In genomic region chr6:160068346-160068745, GRCh38 we compare ENCODE assay signal across 19 cellular contexts. TPM values are rescaled to one million over a fixed set of nuclear protein-coding genes. Genes with fewer than 3 reads are reported as not detected.
DNase-seq lines count a peak whose midpoint lies in the region; ATAC-seq and TF ChIP-seq lines count a peak whose summit lies in the region.
"Had no signal": no experiment of that assay in that cellular context is flagged by ENCODE, and none has a peak within 500 bp of the region (broad histone marks: within the 10 kb centered on the region; RNA-seq: fewer than 3 reads in every experiment).

No MANE protein-coding gene starts in this region.

- POLR2A ChIA-PET in activated CD8-positive, alpha-beta T cell treated with anti-CD3 and anti-CD28 coated beads for 36 hours (lab: Charles Lee), result no interaction called here

- no peaks in the 10 kb centered on the region for H3K9me3 Mint-ChIP-seq in T-helper 1 cell treated with Interleukin-12 subunit alpha and Interleukin-12 subunit beta and Interleukin-4 antibody, amounts not matched to agents 30 μg/mL and 1 μg/mL, for 36 hours
- no peaks in the 10 kb centered on the region for H3K9me3 Mint-ChIP-seq in CD4-positive, CD25-positive, alpha-beta regulatory T cell
- no peaks in the 10 kb centered on the region for H3K9me3 Mint-ChIP-seq in activated CD8-positive, alpha-beta T cell treated with anti-CD3 and anti-CD28 coated beads for 36 hours
- H3K9me3 Mint-ChIP-seq in naive B cell, result no peaks in the 10 kb centered on the region

- peaks cover 82% of the 10 kb centered on the region for H3K36me3 Mint-ChIP-seq in T-helper 1 cell treated with Interleukin-12 subunit alpha and Interleukin-12 subunit beta and Interleukin-4 antibody, amounts not matched to agents 30 μg/mL and 1 μg/mL, for 36 hours (ENCODE audit: low read depth)
- peaks cover 75% of the 10 kb centered on the region for H3K36me3 Mint-ChIP-seq in CD4-positive, CD25-positive, alpha-beta regulatory T cell
- H3K36me3 Mint-ChIP-seq in activated CD8-positive, alpha-beta T cell treated with anti-CD3 and anti-CD28 coated beads for 36 hours (ENCODE audit: low read depth), result peaks cover 76% of the 10 kb centered on the region
- H3K36me3 Mint-ChIP-seq in naive B cell, result peaks cover 43 to 54% of the 10 kb centered on the region in 2 donors

- TF ChIP-seq CTCF in activated CD8-positive, alpha-beta T cell treated with anti-CD3 and anti-CD28 coated beads for 36 hours (IDR thresholded peaks at IDR 0.05), result no peak

- no peak for ATAC-seq in CD4-positive, CD25-positive, alpha-beta regulatory T cell (ENCODE audit: low read depth in 2 of 2)
- no peak for ATAC-seq in activated CD8-positive, alpha-beta T cell treated with anti-CD3 and anti-CD28 coated beads for 36 hours
- ATAC-seq in naive B cell (ENCODE audit: low read depth in 2 of 2) (no peak), HG02642 (IDR thresholded peaks at IDR 0.05; ENCODE audit: poor library complexity, unreplicated experiment) (no peak), GM18909 (IDR thresholded peaks at IDR 0.05; ENCODE audit: poor library complexity, unreplicated experiment) (no peak), GM18505 (IDR thresholded peaks at IDR 0.05; ENCODE audit: unreplicated experiment) (no peak)
- ATAC-seq: body of pancreas had no signal

- intact Hi-C loops in activated CD8-positive, alpha-beta T cell treated with anti-CD3 and anti-CD28 coated beads for 36 hours (cut with micrococcal nuclease), result no loop called here

- DNase-seq in T-helper 1 cell (no peak), naive B cell (no peak)
- no peak for DNase-seq in CD4-positive, CD25-positive, alpha-beta regulatory T cell
- DNase-seq in activated CD8-positive, alpha-beta T cell treated with anti-CD3 and anti-CD28 coated beads for 36 hours, result no peak
- DNase-seq: activated CD8-positive, alpha-beta memory T cell treated with anti-CD3 and anti-CD28 coated beads for 24 hours; body of pancreas; H7; hippocampal formation; mesenchymal stem cell; NCI-H1417; NCI-H2171; NCI-H526; stimulated activated CD4-positive, alpha-beta T cell treated with anti-CD3 and anti-CD28 coated beads, Interleukin-2, amount 100 ng/mL, for 48 hours had no signal

- CTCF ChIA-PET in activated CD8-positive, alpha-beta T cell treated with anti-CD3 and anti-CD28 coated beads for 36 hours (lab: Charles Lee), result no interaction called here

- peak overlapping the region; percentile 6 for H3K27ac Mint-ChIP-seq in T-helper 1 cell treated with Interleukin-12 subunit alpha and Interleukin-12 subunit beta and Interleukin-4 antibody, amounts not matched to agents 30 μg/mL and 1 μg/mL, for 36 hours
- H3K27ac Mint-ChIP-seq in CD4-positive, CD25-positive, alpha-beta regulatory T cell, result peak overlapping the region in 2 of 3 donors; percentile 22 to 64
- peak overlapping the region; percentile 11 for H3K27ac Mint-ChIP-seq in activated CD8-positive, alpha-beta T cell treated with anti-CD3 and anti-CD28 coated beads for 36 hours
- peak overlapping the region in 5 of 6 donors; percentile 36 to 93 (median 77) for H3K27ac Mint-ChIP-seq in naive B cell

- no peak overlapping the region for H3K27ac ChIP-seq in CD4-positive, CD25-positive, alpha-beta regulatory T cell (ENCODE audit: insufficient read depth, low read length, poor library complexity, severe bottlenecking)
- H3K27ac ChIP-seq: 22Rv1, body of pancreas, skin epidermis had no signal

- H3K4me3 Mint-ChIP-seq in T-helper 1 cell treated with Interleukin-12 subunit alpha and Interleukin-12 subunit beta and Interleukin-4 antibody, amounts not matched to agents 30 μg/mL and 1 μg/mL, for 36 hours, result peak overlapping the region; percentile 26
- H3K4me3 Mint-ChIP-seq in CD4-positive, CD25-positive, alpha-beta regulatory T cell, result peak overlapping the region in 2 of 4 donors; percentile 15 to 39
- no peak overlapping the region for H3K4me3 Mint-ChIP-seq in activated CD8-positive, alpha-beta T cell treated with anti-CD3 and anti-CD28 coated beads for 36 hours
- H3K4me3 Mint-ChIP-seq in naive B cell, result peak overlapping the region; percentile 39 to 89 (median 66)

- no peaks in the 10 kb centered on the region for H3K9me3 ChIP-seq in CD4-positive, CD25-positive, alpha-beta regulatory T cell (ENCODE audit: control insufficient read depth in 2 of 2, low read length in 2 of 2)
- H3K9me3 ChIP-seq: body of pancreas had no signal

- H3K4me1 ChIP-seq in CD4-positive, CD25-positive, alpha-beta regulatory T cell (ENCODE audit: control insufficient read depth, insufficient read depth, low read length, poor library complexity, severe bottlenecking), result peaks cover 16% of the 10 kb centered on the region
- H3K4me1 ChIP-seq: body of pancreas had no signal

- no peaks in the 10 kb centered on the region for H3K27me3 ChIP-seq in CD4-positive, CD25-positive, alpha-beta regulatory T cell (ENCODE audit: control insufficient read depth, insufficient read depth, low read length)
- H3K27me3 ChIP-seq: body of pancreas had no signal

- peaks cover 51% of the 10 kb centered on the region for H3K4me1 Mint-ChIP-seq in T-helper 1 cell treated with Interleukin-12 subunit alpha and Interleukin-12 subunit beta and Interleukin-4 antibody, amounts not matched to agents 30 μg/mL and 1 μg/mL, for 36 hours (ENCODE audit: low read depth)
- H3K4me1 Mint-ChIP-seq in CD4-positive, CD25-positive, alpha-beta regulatory T cell, result peaks cover 13 to 34% (median 19%) of the 10 kb centered on the region in 4 donors
- peaks cover 28% of the 10 kb centered on the region for H3K4me1 Mint-ChIP-seq in activated CD8-positive, alpha-beta T cell treated with anti-CD3 and anti-CD28 coated beads for 36 hours (ENCODE audit: low read depth)
- H3K4me1 Mint-ChIP-seq in naive B cell, result peaks cover 44 to 53% (median 46%) of the 10 kb centered on the region in 3 donors

- H3K27me3 Mint-ChIP-seq in T-helper 1 cell treated with Interleukin-12 subunit alpha and Interleukin-12 subunit beta and Interleukin-4 antibody, amounts not matched to agents 30 μg/mL and 1 μg/mL, for 36 hours (ENCODE audit: low read depth), result no peaks in the 10 kb centered on the region
- no peaks in the 10 kb centered on the region for H3K27me3 Mint-ChIP-seq in CD4-positive, CD25-positive, alpha-beta regulatory T cell
- H3K27me3 Mint-ChIP-seq in activated CD8-positive, alpha-beta T cell treated with anti-CD3 and anti-CD28 coated beads for 36 hours, result no peaks in the 10 kb centered on the region
- no peaks in the 10 kb centered on the region for H3K27me3 Mint-ChIP-seq in naive B cell

- TF ChIP-seq POLR2A in GM18505 (IDR thresholded peaks at IDR 0.05; ENCODE audit: borderline replicate concordance, extremely low read depth, insufficient read depth, insufficient read length), result no peak

- H3K36me3 ChIP-seq in CD4-positive, CD25-positive, alpha-beta regulatory T cell (ENCODE audit: control insufficient read depth, insufficient read depth, low read length), result peaks cover 78% of the 10 kb centered on the region

- no peak overlapping the region for H3K4me3 ChIP-seq in CD4-positive, CD25-positive, alpha-beta regulatory T cell (ENCODE audit: low read depth, low read length)
- H3K4me3 ChIP-seq: body of pancreas, skin epidermis had no signal

RNA-seq across cellular contexts. Expression of gene SLC22A1, which starts 53.3 kb away (rescaled TPM):
- 2.5 TPM for total RNA-seq in CD4-positive, CD25-positive, alpha-beta regulatory T cell
- not detected for polyA plus RNA-seq in CD4-positive, CD25-positive, alpha-beta regulatory T cell
- total RNA-seq in activated CD8-positive, alpha-beta T cell treated with anti-CD3 and anti-CD28 coated beads for 36 hours, result 1 to 10 TPM in 1 of 2 experiments, under 1 TPM in 1; 0.31 to 1.1 TPM
- polyA plus RNA-seq in naive B cell (ENCODE audit: low read depth in 6 of 6), result not detected

Comparison
In these comparisons a context has a peak if more than half of its experiments do, and no peak if none do; other contexts are left out.
1. H3K27ac Mint-ChIP-seq: peak in every context shown above with its lines; median percentile 77 in naive B cell; 43 in CD4-positive, CD25-positive, alpha-beta regulatory T cell; 11 in activated CD8-positive, alpha-beta T cell treated with anti-CD3 and anti-CD28 coated beads for 36 hours; 6 in T-helper 1 cell treated with Interleukin-12 subunit alpha and Interleukin-12 subunit beta and Interleukin-4 antibody, amounts not matched to agents 30 μg/mL and 1 μg/mL, for 36 hours.